In the genomic region with DNA sequence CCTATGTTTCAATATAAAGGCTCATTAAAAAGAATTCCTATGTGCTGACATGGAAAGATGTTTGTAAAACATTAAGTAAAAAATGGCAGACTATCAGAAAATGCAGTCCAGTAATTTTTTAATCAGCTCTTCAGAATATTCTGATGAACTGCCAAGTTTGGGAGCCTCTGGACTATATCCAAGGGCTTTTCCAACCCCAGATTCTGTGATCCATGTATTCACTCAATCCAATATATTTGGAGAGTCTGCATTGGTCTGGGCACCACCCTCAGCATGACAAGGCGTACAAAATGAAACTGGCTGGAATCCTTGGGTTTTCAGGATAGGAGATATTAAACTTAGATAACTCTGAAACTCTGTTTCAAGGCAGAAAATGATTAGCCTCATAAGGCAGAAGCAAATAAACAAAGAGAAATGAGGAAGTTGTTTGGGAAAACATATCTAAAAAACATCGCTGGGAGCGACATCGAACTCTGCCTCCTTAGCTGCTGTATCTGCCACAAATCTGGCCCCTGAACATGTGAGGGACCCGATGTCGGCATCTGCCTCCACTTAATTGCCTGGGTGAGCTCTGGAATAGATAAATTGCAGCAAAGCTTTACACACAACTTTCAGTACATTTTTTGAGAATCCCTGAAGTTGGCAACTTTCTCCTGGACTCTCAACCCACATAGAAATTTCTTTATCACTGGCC, we compare ENCODE assay signal across 18 cellular contexts. TPM values are rescaled to one million over a fixed set of nuclear protein-coding genes. Genes with fewer than 3 reads are reported as not detected.
A peak's percentile ranks its signal among the peaks of the same experiment; 100 is the strongest.
DNase-seq lines count a peak whose midpoint lies in the region; ATAC-seq, FAIRE-seq and TF ChIP-seq lines count a peak whose summit lies in the region.
"Had no signal": no experiment of that assay in that cellular context is flagged by ENCODE, and none has a peak within 500 bp of the region (broad histone marks: within the 10 kb centered on the region; RNA-seq: fewer than 3 reads in every experiment).

No MANE protein-coding gene starts in this region.

- H4K20me1 ChIP-seq in PC-3 (ENCODE audit: low read length) (no peaks in the 10 kb centered on the region), PC-9 (ENCODE audit: insufficient read depth) (no peaks in the 10 kb centered on the region)

- H3K4me3 ChIP-seq in BJ (ENCODE audit: low read depth, low read length) (peak overlapping the region; percentile 22), PC-3 (ENCODE audit: low read length) (no peak overlapping the region), epithelial cell of proximal tubule (ENCODE audit: low read depth, low read length) (peak overlapping the region; percentile 41), pancreas (peak overlapping the region in 1 of 4 donors; percentile 15), PC-9 (no peak overlapping the region)

- no peaks in the 10 kb centered on the region for H3K9me3 ChIP-seq in PC-3 (ENCODE audit: low read length)
- no peaks in the 10 kb centered on the region for H3K9me3 ChIP-seq in pancreas
- H3K9me3 ChIP-seq in PC-9 (ENCODE audit: insufficient read depth, low read depth), result no peaks in the 10 kb centered on the region
- H3K9me3 ChIP-seq: tibial nerve had no signal

- 43 to 47% methylated on average over 6 of the region's 6 CpGs for WGBS in pancreas, 2 donors

- no peaks in the 10 kb centered on the region for H3F3A ChIP-seq in PC-3 (ENCODE audit: low read length, unreplicated experiment)
- no peaks in the 10 kb centered on the region for H3F3A ChIP-seq in PC-9 (ENCODE audit: insufficient read depth, low read depth)

- H3K27ac ChIP-seq in PC-3 (ENCODE audit: low read length) (no peak overlapping the region), pancreas (peak overlapping the region in 3 of 4 donors; percentile 7 to 42 (median 13)), PC-9 (no peak overlapping the region)
- H3K27ac ChIP-seq: epithelial cell of prostate, tibial nerve had no signal

- CTCF ChIA-PET in BJ (lab: Yijun Ruan, JAX), result interaction anchor here (0.9 kb wide), 1 partner anchor 9 kb away, joined by 3 read pairs; no protein-coding TSS in a partner anchor
- CTCF ChIA-PET in PC-3 (lab: Charles Lee), result no interaction called here
- CTCF ChIA-PET in HEK293T (lab: Yijun Ruan, JAX), result no interaction called here
- CTCF ChIA-PET in PC-9 (lab: Charles Lee), result no interaction called here

- intact Hi-C loops in PC-3 (cut with micrococcal nuclease), result no loop called here
- intact Hi-C loops in pancreas (cut with DNase I), result no loop called here
- intact Hi-C loops in PC-9 (cut with micrococcal nuclease; ENCODE audit: unreplicated experiment), result no loop called here

- POLR2A ChIA-PET in BJ (lab: Charles Lee) (no interaction called here), PC-3 (lab: Charles Lee; ENCODE audit: unreplicated experiment) (no interaction called here), HEK293T (lab: Yijun Ruan, JAX) (interaction anchor here (1.1 kb wide), 1 partner anchor 30 kb away, joined by 4 read pairs; the partner anchor contains the start of gene SLC26A2), PC-9 (lab: Charles Lee; ENCODE audit: unreplicated experiment) (no interaction called here)

- H3K36me3 ChIP-seq in BJ (ENCODE audit: control insufficient read depth, insufficient read depth, low read length), result no peaks in the 10 kb centered on the region
- H3K36me3 ChIP-seq in PC-3 (ENCODE audit: low read depth, low read length), result no peaks in the 10 kb centered on the region
- H3K36me3 ChIP-seq in pancreas, result no peaks in the 10 kb centered on the region
- no peaks in the 10 kb centered on the region for H3K36me3 ChIP-seq in PC-9 (ENCODE audit: low read depth)
- H3K36me3 ChIP-seq: tibial nerve had no signal

- no peak overlapping the region for H3K9ac ChIP-seq in PC-3 (ENCODE audit: low read length)

- no peak for TF ChIP-seq CTCF in BJ (IDR thresholded peaks at IDR 0.05; ENCODE audit: insufficient read depth, low read depth, low read length)
- TF ChIP-seq CTCF in PC-3 (conservative IDR thresholded peaks at IDR 0.05; ENCODE audit: low read depth, low read length), result no peak
- TF ChIP-seq CTCF in epithelial cell of proximal tubule (conservative IDR thresholded peaks at IDR 0.05; ENCODE audit: low read depth, low read length), result no peak
- no peak for TF ChIP-seq CTCF in pancreas (IDR thresholded peaks at IDR 0.05)
- no peak for TF ChIP-seq CTCF in PC-9 (conservative IDR thresholded peaks at IDR 0.05)

- H3K4me1 ChIP-seq in PC-3 (ENCODE audit: insufficient read depth, low read length) (peaks cover 14% of the 10 kb centered on the region; the same call in 1 of the 2 replicates), pancreas (no peaks in the 10 kb centered on the region), PC-9 (replicated peaks; ENCODE audit: insufficient read depth) (peaks cover 5% of the 10 kb centered on the region)

- no peak for TF ChIP-seq POLR2A in GM12892 (IDR thresholded peaks at IDR 0.05; ENCODE audit: low read depth, low read length)

- H2AFZ ChIP-seq in PC-3 (ENCODE audit: low read length), result no peak overlapping the region
- no peak overlapping the region for H2AFZ ChIP-seq in PC-9

- no peak for DNase-seq in BJ (ENCODE audit: low read depth)
- DNase-seq in PC-3, result no peak
- no peak for DNase-seq in epithelial cell of proximal tubule (ENCODE audit: low read depth)
- DNase-seq in pancreas, result peak in 2 of 6 donors; percentile 6 to 20
- no peak for DNase-seq in GM12892 (ENCODE audit: insufficient read length)
- DNase-seq in HEK293T (ENCODE audit: extremely low spot score), result no peak
- DNase-seq in PC-9, result no peak
- no peak for DNase-seq in NK-92 (lab: John Stamatoyannopoulos, UW; ENCODE audit: unreplicated experiment)
- DNase-seq: activated CD4-positive, alpha-beta T cell treated with anti-CD3 and anti-CD28 coated beads for 1 hour; caudate nucleus; CD4-positive, CD25-positive, alpha-beta regulatory T cell; NCI-H345; posterior cingulate gyrus; SW 1271 had no signal

- no peak for FAIRE-seq in pancreas (lab: Jason Lieb, UNC)
- FAIRE-seq in GM12892 (lab: Jason Lieb, UNC), result no peak

- no peaks in the 10 kb centered on the region for H3K9me2 ChIP-seq in PC-3 (replicated peaks; ENCODE audit: low read length)
- no peaks in the 10 kb centered on the region for H3K9me2 ChIP-seq in PC-9 (ENCODE audit: insufficient read depth)

- H3K27me3 ChIP-seq in BJ (ENCODE audit: control insufficient read depth, insufficient read depth, low read length) (0 out of 2 replicates have a peak, but pooled peaks cover 2% of the 10 kb centered on the region), PC-3 (ENCODE audit: low read length) (no peaks in the 10 kb centered on the region), pancreas (no peaks in the 10 kb centered on the region), PC-9 (ENCODE audit: insufficient read depth, low read depth) (no peaks in the 10 kb centered on the region)
- H3K27me3 ChIP-seq: tibial nerve had no signal

- H3K79me2 ChIP-seq in PC-3 (ENCODE audit: low read length), result no peaks in the 10 kb centered on the region
- H3K79me2 ChIP-seq in PC-9 (ENCODE audit: low read depth), result no peaks in the 10 kb centered on the region

- H3K4me2 ChIP-seq in PC-3 (ENCODE audit: low read length), result peak overlapping the region; percentile 3; the same call in 1 of the 2 replicates
- H3K4me2 ChIP-seq in PC-9, result no peak overlapping the region

- BruUV-seq in PC-3 (replicated peaks; lab: Mats Ljungman, UMichigan) (no TSS peak), PC-9 (replicated peaks; lab: Mats Ljungman, UMichigan) (no TSS peak)

- ATAC-seq in PC-3 (no peak), pancreas (peak in 3 of 4 donors; percentile 32 to 62 (median 59))

TF ChIP-seq in HEK293T, 16 proteins besides CTCF, POLR2A, EP300 and RAD21:
- TF ChIP-seq FOXM1 (IDR thresholded peaks at IDR 0.05; ENCODE audit: borderline replicate concordance), result no peak
- no peak for TF ChIP-seq FOXA1 (IDR thresholded peaks at IDR 0.05)
- TF ChIP-seq, protein P1, sequence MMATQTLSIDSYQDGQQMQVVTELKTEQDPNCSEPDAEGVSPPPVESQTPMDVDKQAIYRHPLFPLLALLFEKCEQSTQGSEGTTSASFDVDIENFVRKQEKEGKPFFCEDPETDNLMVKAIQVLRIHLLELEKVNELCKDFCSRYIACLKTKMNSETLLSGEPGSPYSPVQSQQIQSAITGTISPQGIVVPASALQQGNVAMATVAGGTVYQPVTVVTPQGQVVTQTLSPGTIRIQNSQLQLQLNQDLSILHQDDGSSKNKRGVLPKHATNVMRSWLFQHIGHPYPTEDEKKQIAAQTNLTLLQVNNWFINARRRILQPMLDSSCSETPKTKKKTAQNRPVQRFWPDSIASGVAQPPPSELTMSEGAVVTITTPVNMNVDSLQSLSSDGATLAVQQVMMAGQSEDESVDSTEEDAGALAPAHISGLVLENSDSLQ (IDR thresholded peaks at IDR 0.05), result no peak

RNA-seq across cellular contexts. Expression of gene PDE6A, which starts 14.4 kb away (rescaled TPM):
- not detected in 2 replicates for polyA plus RNA-seq in BJ (2011; rRNA removed)
- not detected in 2 replicates for polyA minus RNA-seq in BJ (2011; rRNA and poly(A)+ RNA removed)
- total RNA-seq in PC-3 (2014; rRNA removed), result not detected in 2 replicates
- not detected in 2 replicates for total RNA-seq in epithelial cell of proximal tubule
- total RNA-seq in pancreas, result not detected
- polyA plus RNA-seq in pancreas, result not detected
- polyA plus RNA-seq in GM12892 (2012; ENCODE audit: missing spikeins), result not detected
- 0.35 and 0.50 TPM in 2 replicates for total RNA-seq in PC-9 (2021)
- total RNA-seq: activated naive CD4-positive, alpha-beta T cell treated with anti-CD3 and anti-CD28 coated beads, Interleukin-2, amount 50 U/mL, for 72 hours; CD4-positive, CD25-positive, alpha-beta regulatory T cell; Daoy had no signal
- polyA plus RNA-seq: CD4-positive, CD25-positive, alpha-beta regulatory T cell had no signal

RNA-seq across cellular contexts. Expression of gene SLC26A2, which starts 30.4 kb away (rescaled TPM):
- polyA plus RNA-seq in BJ (2011; rRNA removed) (3.3 and 7.6 TPM in 2 replicates), pancreas (1 to 10 TPM; 1.1 to 3.0 TPM)
- 9.5 and 11.5 TPM in 2 replicates for polyA minus RNA-seq in BJ (2011; rRNA and poly(A)+ RNA removed)
- total RNA-seq in PC-3 (2014; rRNA removed) (10.8 and 13.1 TPM in 2 replicates), epithelial cell of proximal tubule (10.3 and 11.9 TPM in 2 replicates), pancreas (1 to 10 TPM; 3.1 to 7.4 (median 4.4) TPM), PC-9 (2021) (10.2 and 13.5 TPM in 2 replicates)
- 1.8 TPM for polyA plus RNA-seq in GM12892 (2012; ENCODE audit: missing spikeins)

Comparison
In these comparisons a context has a peak if more than half of its experiments do, and no peak if none do; other contexts are left out.
1. H3K4me3 ChIP-seq: peak in BJ (single experiment) and epithelial cell of proximal tubule (single experiment); none in PC-3 (single experiment) and PC-9 (single experiment).
2. H3K27ac ChIP-seq: peak in pancreas (3 of 4); none in PC-3 (single experiment) and PC-9 (single experiment).